ENCODE assay signal across 27 cellular contexts in genomic region chr6:126603410-126603809, GRCh38.
"Had no signal": no experiment of that assay in that cellular context is flagged by ENCODE, and none has a peak within 500 bp of the region (broad histone marks: within the 10 kb centered on the region; RNA-seq: fewer than 3 reads in every experiment).

No MANE protein-coding gene starts in this region.

- H3K27ac Mint-ChIP-seq: naive thymus-derived CD4-positive, alpha-beta T cell; natural killer cell; nephron; progenitor cell of endocrine pancreas; stimulated activated memory B cell treated with anti-CD40 and anti-IgM and Interleukin-4, amounts not matched to agents 10 μg/mL and 1 μg/mL and 100 μg/mL, for 72 hours; stimulated activated naive CD8-positive, alpha-beta T cell treated with anti-CD3 and anti-CD28 coated beads, Interleukin-15, amount 100 ng/mL, for 72 hours; type B pancreatic cell had no signal

- H3K36me3 ChIP-seq: ovary, right lobe of liver, sigmoid colon, suprapubic skin, tibial artery, transverse colon, upper lobe of right lung, uterus had no signal

- H3K27me3 Mint-ChIP-seq: naive thymus-derived CD4-positive, alpha-beta T cell; progenitor cell of endocrine pancreas; stimulated activated memory B cell treated with anti-CD40 and anti-IgM and Interleukin-4, amounts not matched to agents 10 μg/mL and 1 μg/mL and 100 μg/mL, for 72 hours; stimulated activated naive CD8-positive, alpha-beta T cell treated with anti-CD3 and anti-CD28 coated beads, Interleukin-15, amount 100 ng/mL, for 72 hours; type B pancreatic cell had no signal

- DNase-seq: naive thymus-derived CD4-positive, alpha-beta T cell; natural killer cell; occipital lobe; ovary; psoas muscle; right lobe of liver; sigmoid colon; small intestine; stimulated activated CD4-positive, alpha-beta T cell treated with anti-CD3 and anti-CD28 coated beads, Interleukin-15, amount 100 ng/mL, for 24 hours; stimulated activated CD4-positive, alpha-beta T cell treated with anti-CD3 and anti-CD28 coated beads, Interleukin-2, amount 100 ng/mL, for 24 hours; stimulated activated CD4-positive, alpha-beta T cell treated with anti-CD3 and anti-CD28 coated beads, Interleukin-2, amount 100 ng/mL, for 48 hours; stimulated activated CD4-positive, alpha-beta T cell treated with anti-CD3 and anti-CD28 coated beads, Interleukin-4, amount 100 ng/mL, for 24 hours; stimulated activated naive CD4-positive, alpha-beta T cell; stimulated activated naive CD8-positive, alpha-beta T cell treated with anti-CD3 and anti-CD28 coated beads, Interleukin-15, amount 100 ng/mL, for 72 hours; stimulated activated naive CD8-positive, alpha-beta T cell treated with anti-CD3 and anti-CD28 coated beads, Interleukin-15, Interleukin-2, amounts not matched to agents 100 U/mL and 50 U/mL, for 24 hours; substantia nigra; testis; tibial artery; transverse colon; upper lobe of right lung; uterus had no signal

- H3K27ac ChIP-seq: ovary, parathyroid adenoma, psoas muscle, right lobe of liver, sigmoid colon, suprapubic skin, testis, tibial artery, transverse colon, upper lobe of right lung, uterus had no signal

- H2AFZ ChIP-seq: parathyroid adenoma had no signal

- H3K4me1 Mint-ChIP-seq: naive thymus-derived CD4-positive, alpha-beta T cell; natural killer cell; stimulated activated memory B cell treated with anti-CD40 and anti-IgM and Interleukin-4, amounts not matched to agents 10 μg/mL and 1 μg/mL and 100 μg/mL, for 72 hours; stimulated activated naive CD8-positive, alpha-beta T cell treated with anti-CD3 and anti-CD28 coated beads, Interleukin-15, amount 100 ng/mL, for 72 hours had no signal

- H3K27me3 ChIP-seq: ovary, right lobe of liver, sigmoid colon, suprapubic skin, testis, tibial artery, transverse colon, upper lobe of right lung, uterus had no signal

- H3K4me3 ChIP-seq: ovary, psoas muscle, right lobe of liver, sigmoid colon, suprapubic skin, testis, tibial artery, transverse colon, upper lobe of right lung, uterus had no signal

- H3K4me3 Mint-ChIP-seq: naive thymus-derived CD4-positive, alpha-beta T cell; natural killer cell; nephron; stimulated activated memory B cell treated with anti-CD40 and anti-IgM and Interleukin-4, amounts not matched to agents 10 μg/mL and 1 μg/mL and 100 μg/mL, for 72 hours; stimulated activated naive CD8-positive, alpha-beta T cell treated with anti-CD3 and anti-CD28 coated beads, Interleukin-15, amount 100 ng/mL, for 72 hours; type B pancreatic cell had no signal

- H3K36me3 Mint-ChIP-seq: naive thymus-derived CD4-positive, alpha-beta T cell; stimulated activated memory B cell treated with anti-CD40 and anti-IgM and Interleukin-4, amounts not matched to agents 10 μg/mL and 1 μg/mL and 100 μg/mL, for 72 hours; type B pancreatic cell had no signal

- H3K4me1 ChIP-seq: parathyroid adenoma, psoas muscle, sigmoid colon, suprapubic skin, testis, tibial artery, transverse colon, upper lobe of right lung, uterus had no signal

- H3K9me3 Mint-ChIP-seq: stimulated activated memory B cell treated with anti-CD40 and anti-IgM and Interleukin-4, amounts not matched to agents 10 μg/mL and 1 μg/mL and 100 μg/mL, for 72 hours; type B pancreatic cell had no signal

- H3K9me3 ChIP-seq: ovary, psoas muscle, right lobe of liver, sigmoid colon, suprapubic skin, testis, tibial artery, transverse colon, upper lobe of right lung, uterus had no signal

- H3K9ac ChIP-seq: parathyroid adenoma had no signal
